In genomic region chr11:126101930-126102283, GRCh38 we compare ENCODE assay signal across 22 cellular contexts. TPM values are rescaled to one million over a fixed set of nuclear protein-coding genes. Genes with fewer than 3 reads are reported as not detected.
DNase-seq lines count a peak whose midpoint lies in the region; ATAC-seq, FAIRE-seq and TF ChIP-seq lines count a peak whose summit lies in the region.
"Had no signal": no experiment of that assay in that cellular context is flagged by ENCODE, and none has a peak within 500 bp of the region (broad histone marks: within the 10 kb centered on the region; RNA-seq: fewer than 3 reads in every experiment).

No MANE protein-coding gene starts in this region.

- no peak for ATAC-seq in HepG2
- ATAC-seq in right lobe of liver, result no peak
- ATAC-seq in natural killer cell treated with Interleukin-12 subunit alpha and Interleukin-12 subunit beta and Interleukin-15 and Interleukin-18, amount 100 ng/mL, for 72 hours, result no peak
- ATAC-seq: activated naive CD8-positive, alpha-beta T cell treated with anti-CD3 and anti-CD28 coated beads, Interleukin-2, amount 50 U/mL, for 24 hours; activated T-cell treated with anti-CD3 and anti-CD28 coated beads, Interleukin-2, amount 50 U/mL, for 72 hours; esophagus mucosa; stimulated activated memory B cell treated with anti-CD40 and anti-IgM and Interleukin-4, amounts not matched to agents 10 μg/mL and 1 μg/mL and 100 μg/mL, for 72 hours had no signal

- CTCF ChIA-PET in HepG2 (lab: Yijun Ruan, JAX; ENCODE audit: low intra/inter-chr PET ratio, low total read pairs), result no interaction called here

- TF ChIP-seq RAD21 in HepG2 (CRISPR knock-in tag; IDR thresholded peaks at IDR 0.05), result no peak

- H3K9me3 ChIP-seq in HepG2 (ENCODE audit: low read length) (no peaks in the 10 kb centered on the region), right lobe of liver (no peaks in the 10 kb centered on the region), parathyroid adenoma (ENCODE audit: control insufficient read depth, low read length) (no peaks in the 10 kb centered on the region)
- H3K9me3 ChIP-seq: heart left ventricle, mucosa of descending colon, SK-N-SH had no signal

- H3K4me2 ChIP-seq in HepG2 (ENCODE audit: low read depth, low read length), result 0 out of 2 replicates have a peak overlapping the region, but pooled peaks have one; percentile 54
- no peak overlapping the region for H3K4me2 ChIP-seq in parathyroid adenoma (ENCODE audit: low read length)
- H3K4me2 ChIP-seq: SK-N-SH had no signal

- no peak overlapping the region for H3K9ac ChIP-seq in HepG2 (ENCODE audit: insufficient read depth, low read depth, low read length)
- no peak overlapping the region for H3K9ac ChIP-seq in parathyroid adenoma
- H3K9ac ChIP-seq: SK-N-SH had no signal

- TF ChIP-seq EP300 in HepG2 (IDR thresholded peaks at IDR 0.05; ENCODE audit: low read depth in 2 of 2, low read length in 2 of 2), result no peak
- TF ChIP-seq EP300 in HepG2 (CRISPR knock-in tag; IDR thresholded peaks at IDR 0.05; ENCODE audit: borderline replicate concordance), result no peak

- no peaks in the 10 kb centered on the region for H3K36me3 Mint-ChIP-seq in mesothelial cell of epicardium
- no peaks in the 10 kb centered on the region for H3K36me3 Mint-ChIP-seq in natural killer cell treated with Interleukin-12 subunit alpha and Interleukin-12 subunit beta and Interleukin-15 and Interleukin-18, amount 100 ng/mL, for 72 hours
- H3K36me3 Mint-ChIP-seq in CD14-positive monocyte, result no peaks in the 10 kb centered on the region
- H3K36me3 Mint-ChIP-seq: CD4-positive, CD25-positive, alpha-beta regulatory T cell; stimulated activated memory B cell treated with anti-CD40 and anti-IgM and Interleukin-4, amounts not matched to agents 10 μg/mL and 1 μg/mL and 100 μg/mL, for 72 hours had no signal

- no peak overlapping the region for H3K4me3 Mint-ChIP-seq in mesothelial cell of epicardium
- no peak overlapping the region for H3K4me3 Mint-ChIP-seq in natural killer cell treated with Interleukin-12 subunit alpha and Interleukin-12 subunit beta and Interleukin-15 and Interleukin-18, amount 100 ng/mL, for 72 hours
- no peak overlapping the region for H3K4me3 Mint-ChIP-seq in CD14-positive monocyte
- H3K4me3 Mint-ChIP-seq: activated naive CD8-positive, alpha-beta T cell treated with anti-CD3 and anti-CD28 coated beads, Interleukin-2, amount 50 U/mL, for 24 hours; activated T-cell treated with anti-CD3 and anti-CD28 coated beads, Interleukin-2, amount 50 U/mL, for 72 hours; CD4-positive, CD25-positive, alpha-beta regulatory T cell; dendritic cell treated with granulocyte-macrophage colony-stimulating factor and Interleukin-4, amounts not matched to agents 40 ng/mL and 50 ng/mL, for 4 days; stimulated activated memory B cell treated with anti-CD40 and anti-IgM and Interleukin-4, amounts not matched to agents 10 μg/mL and 1 μg/mL and 100 μg/mL, for 72 hours had no signal

- TF ChIP-seq POLR2A in HepG2 (IDR thresholded peaks at IDR 0.05; ENCODE audit: insufficient read depth in 1 of 2, low read depth in 2 of 2, low read length in 2 of 2), result no peak
- no peak for TF ChIP-seq POLR2A in right lobe of liver (IDR thresholded peaks at IDR 0.05)

- DNase-seq in HepG2 (ENCODE audit: low spot score), result no peak
- DNase-seq in right lobe of liver, result no peak
- no peak for DNase-seq in mesothelial cell of epicardium (ENCODE audit: low spot score in 2 of 2, unreplicated experiment in 2 of 2)
- DNase-seq in head of caudate nucleus, result no peak
- DNase-seq in natural killer cell treated with Interleukin-12 subunit alpha and Interleukin-12 subunit beta and Interleukin-15 and Interleukin-18, amount 100 ng/mL, for 72 hours (ENCODE audit: low spot score), result no peak
- no peak for DNase-seq in NCI-H1436 treated with DMSO at 0.1 percent for 48 hours (lab: John Stamatoyannopoulos, UW)
- DNase-seq in CD14-positive monocyte (ENCODE audit: low spot score), result no peak
- DNase-seq: activated CD4-positive, alpha-beta T cell treated with anti-CD3 and anti-CD28 coated beads, Interleukin-2, amount 50 U/mL, for 48 hours; activated naive CD8-positive, alpha-beta T cell treated with anti-CD3 and anti-CD28 coated beads, Interleukin-2, amount 50 U/mL, for 24 hours; activated T-cell treated with anti-CD3 and anti-CD28 coated beads, Interleukin-2, amount 50 U/mL, for 72 hours; CD4-positive, CD25-positive, alpha-beta regulatory T cell; NCI-H524 treated with DMSO at 0.1 percent for 48 hours had no signal

- H3K4me1 Mint-ChIP-seq in mesothelial cell of epicardium, result peaks cover 82% of the 10 kb centered on the region
- H3K4me1 Mint-ChIP-seq in natural killer cell treated with Interleukin-12 subunit alpha and Interleukin-12 subunit beta and Interleukin-15 and Interleukin-18, amount 100 ng/mL, for 72 hours (ENCODE audit: low read depth in 2 of 2), result no peaks in the 10 kb centered on the region
- H3K4me1 Mint-ChIP-seq in CD14-positive monocyte, result peaks cover 15% of the 10 kb centered on the region
- H3K4me1 Mint-ChIP-seq: activated naive CD8-positive, alpha-beta T cell treated with anti-CD3 and anti-CD28 coated beads, Interleukin-2, amount 50 U/mL, for 24 hours; CD4-positive, CD25-positive, alpha-beta regulatory T cell; stimulated activated memory B cell treated with anti-CD40 and anti-IgM and Interleukin-4, amounts not matched to agents 10 μg/mL and 1 μg/mL and 100 μg/mL, for 72 hours had no signal

- peaks cover 91% of the 10 kb centered on the region for H3K4me1 ChIP-seq in HepG2 (ENCODE audit: insufficient read depth, low read length)
- peaks cover 0 to 7% (median 5%) of the 10 kb centered on the region in 4 donors for H3K4me1 ChIP-seq in right lobe of liver
- peaks cover 6% of the 10 kb centered on the region for H3K4me1 ChIP-seq in parathyroid adenoma

- H3K79me2 ChIP-seq in HepG2 (ENCODE audit: insufficient read depth, low read length), result no peaks in the 10 kb centered on the region
- H3K79me2 ChIP-seq in parathyroid adenoma, result no peaks in the 10 kb centered on the region

- 70% methylated on average over 5 of the region's 5 CpGs for WGBS in HepG2 (ENCODE audit: low lambda C conversion rate)
- 69% methylated on average over 4 of the region's 5 CpGs for WGBS in right lobe of liver (ENCODE audit: insufficient coverage, low coverage, low lambda C conversion rate, missing lambda C conversion rate)

- H3K36me3 ChIP-seq in HepG2 (replicated peaks in 1 of 2; ENCODE audit: control insufficient read depth in 1 of 2, insufficient read depth in 2 of 2, low read length in 2 of 2) (no peaks in the 10 kb centered on the region), right lobe of liver (no peaks in the 10 kb centered on the region), parathyroid adenoma (ENCODE audit: control insufficient read depth, insufficient read depth, low read length) (no peaks in the 10 kb centered on the region)
- H3K36me3 ChIP-seq: heart left ventricle had no signal

- intact Hi-C loops in HepG2 (cut with micrococcal nuclease; ENCODE audit: unreplicated experiment) (no loop called here), right lobe of liver (cut with DNase I) (no loop called here), head of caudate nucleus (cut with DNase I) (no loop called here), CD14-positive monocyte (cut with micrococcal nuclease) (no loop called here)

- no peak overlapping the region for H3K27ac ChIP-seq in HepG2 (ENCODE audit: extremely low read length, insufficient read depth, low read length)
- H3K27ac ChIP-seq in right lobe of liver, result no peak overlapping the region
- no peak overlapping the region for H3K27ac ChIP-seq in parathyroid adenoma

- no peaks in the 10 kb centered on the region for H4K20me1 ChIP-seq in HepG2 (ENCODE audit: insufficient read depth, low read length)

- H3K27me3 ChIP-seq in HepG2 (ENCODE audit: control insufficient read depth in 1 of 2, insufficient read depth in 2 of 2, low read length in 2 of 2) (peaks cover 3 to 9% of the 10 kb centered on the region in 2 experiments; a peak in 2 of 5 replicates), right lobe of liver (no peaks in the 10 kb centered on the region), parathyroid adenoma (ENCODE audit: control insufficient read depth, insufficient read depth, low read length) (no peaks in the 10 kb centered on the region)
- H3K27me3 ChIP-seq: heart left ventricle had no signal

- POLR2A ChIA-PET in HepG2 (lab: Yijun Ruan, JAX), result interaction anchor here (1.8 to 4.2 kb wide), 2 partner anchors 12 to 13 kb away, joined by 9 to 26 read pairs; no protein-coding TSS in a partner anchor

- H3K27ac Mint-ChIP-seq in mesothelial cell of epicardium (peak overlapping the region; percentile 88), CD14-positive monocyte (no peak overlapping the region)
- no peak overlapping the region for H3K27ac Mint-ChIP-seq in natural killer cell treated with Interleukin-12 subunit alpha and Interleukin-12 subunit beta and Interleukin-15 and Interleukin-18, amount 100 ng/mL, for 72 hours
- H3K27ac Mint-ChIP-seq: activated naive CD8-positive, alpha-beta T cell treated with anti-CD3 and anti-CD28 coated beads, Interleukin-2, amount 50 U/mL, for 24 hours; activated T-cell treated with anti-CD3 and anti-CD28 coated beads, Interleukin-2, amount 50 U/mL, for 72 hours; CD4-positive, CD25-positive, alpha-beta regulatory T cell; dendritic cell treated with granulocyte-macrophage colony-stimulating factor and Interleukin-4, amounts not matched to agents 40 ng/mL and 50 ng/mL, for 4 days; stimulated activated memory B cell treated with anti-CD40 and anti-IgM and Interleukin-4, amounts not matched to agents 10 μg/mL and 1 μg/mL and 100 μg/mL, for 72 hours had no signal

- H3K4me3 ChIP-seq in HepG2 (replicated peaks in 1 of 3; ENCODE audit: insufficient read depth in 1 of 3, low read depth in 2 of 3, low read length in 3 of 3) (no peak overlapping the region), right lobe of liver (no peak overlapping the region), parathyroid adenoma (ENCODE audit: low read depth, low read length) (no peak overlapping the region)
- H3K4me3 ChIP-seq: heart left ventricle, K562, lung, mucosa of descending colon had no signal

- FAIRE-seq in HepG2 (lab: Jason Lieb, UNC), result no peak
- FAIRE-seq: D721Med had no signal

- H3K9me3 Mint-ChIP-seq in mesothelial cell of epicardium (no peaks in the 10 kb centered on the region), CD14-positive monocyte (peaks cover 0 to 2% (median 0%) of the 10 kb centered on the region in 7 donors)
- H3K9me3 Mint-ChIP-seq in natural killer cell treated with Interleukin-12 subunit alpha and Interleukin-12 subunit beta and Interleukin-15 and Interleukin-18, amount 100 ng/mL, for 72 hours, result no peaks in the 10 kb centered on the region
- H3K9me3 Mint-ChIP-seq: activated naive CD8-positive, alpha-beta T cell treated with anti-CD3 and anti-CD28 coated beads, Interleukin-2, amount 50 U/mL, for 24 hours; activated T-cell treated with anti-CD3 and anti-CD28 coated beads, Interleukin-2, amount 50 U/mL, for 72 hours; dendritic cell treated with granulocyte-macrophage colony-stimulating factor and Interleukin-4, amounts not matched to agents 40 ng/mL and 50 ng/mL, for 4 days; stimulated activated memory B cell treated with anti-CD40 and anti-IgM and Interleukin-4, amounts not matched to agents 10 μg/mL and 1 μg/mL and 100 μg/mL, for 72 hours had no signal

- H2AFZ ChIP-seq in HepG2 (ENCODE audit: low read length) (peak overlapping the region; percentile 17), parathyroid adenoma (peak overlapping the region; percentile 79)

- TF ChIP-seq CTCF in HepG2 (CRISPR knock-in tag; IDR thresholded peaks at IDR 0.05) (no peak), right lobe of liver (IDR thresholded peaks at IDR 0.05) (no peak), mesothelial cell of epicardium (IDR thresholded peaks at IDR 0.05; ENCODE audit: unreplicated experiment) (no peak), parathyroid adenoma (IDR thresholded peaks at IDR 0.05) (no peak), CD14-positive monocyte (IDR thresholded peaks at IDR 0.05) (no peak)

- in situ Hi-C loops in HepG2 (cut with HindIII; ENCODE audit: extremely low pct_ligation_motif_present, low pct_unique_long_range_greater_than_20kb), result no loop called here

- no TSS peak for BruUV-seq in HepG2 (replicated peaks; lab: Mats Ljungman, UMichigan)

- H3K27me3 Mint-ChIP-seq in mesothelial cell of epicardium (ENCODE audit: low read depth) (no peaks in the 10 kb centered on the region), CD14-positive monocyte (ENCODE audit: low read depth in 3 of 3) (peaks cover 3 to 7% (median 4%) of the 10 kb centered on the region in 3 donors)
- peaks cover 5 to 13% of the 10 kb centered on the region in 2 donors for H3K27me3 Mint-ChIP-seq in natural killer cell treated with Interleukin-12 subunit alpha and Interleukin-12 subunit beta and Interleukin-15 and Interleukin-18, amount 100 ng/mL, for 72 hours
- H3K27me3 Mint-ChIP-seq: activated naive CD8-positive, alpha-beta T cell treated with anti-CD3 and anti-CD28 coated beads, Interleukin-2, amount 50 U/mL, for 24 hours; CD4-positive, CD25-positive, alpha-beta regulatory T cell; dendritic cell treated with granulocyte-macrophage colony-stimulating factor and Interleukin-4, amounts not matched to agents 40 ng/mL and 50 ng/mL, for 4 days had no signal

RNA-seq across cellular contexts. Expression of gene CDON, which starts 39.2 kb away (rescaled TPM):
- total RNA-seq in HepG2 (2016; rRNA removed; fragmentation: Illumina TruSeq; extraction: Trizol) (8.4 and 12.8 TPM in 2 replicates), right lobe of liver (1 to 10 TPM; 1.8 to 4.1 (median 3.3) TPM), mesothelial cell of epicardium (159 to 180 TPM (median 165 TPM) in 3 replicates)
- total RNA-seq in HepG2 (2016; cell fraction: cytosol; rRNA removed; fragmentation: Illumina TruSeq; extraction: Trizol; ENCODE audit: low read depth), result 5.5 and 5.6 TPM in 2 replicates
- 7.2 and 12.2 TPM in 2 replicates for total RNA-seq in HepG2 (2016; cell fraction: insoluble cytoplasmic fraction; rRNA removed; fragmentation: Illumina TruSeq; extraction: Trizol)
- 8.7 and 10.6 TPM in 2 replicates for total RNA-seq in HepG2 (2016; cell fraction: membrane; rRNA removed; fragmentation: Illumina TruSeq; extraction: Trizol)
- total RNA-seq in HepG2 (2016; cell fraction: nucleus; rRNA removed; fragmentation: Illumina TruSeq; extraction: Trizol), result 19.7 and 22.7 TPM in 2 replicates
- polyA plus RNA-seq in HepG2 (2011; rRNA removed) (7.4 and 9.6 TPM in 2 replicates), CD14-positive monocyte (not detected)
- polyA plus RNA-seq in HepG2 (2011; cell fraction: cytosol; rRNA removed), result 5.5 and 6.9 TPM in 2 replicates
- 10.3 and 11.2 TPM in 2 replicates for polyA plus RNA-seq in HepG2 (2011; cell fraction: nucleus; rRNA removed)
- 9.3 and 10.1 TPM in 2 replicates for polyA plus RNA-seq in HepG2 (2012)
- polyA plus RNA-seq in HepG2 (2016; cell fraction: cytosol; fragmentation: Illumina TruSeq; extraction: Trizol; ENCODE audit: low read depth), result 0.72 and 1.7 TPM in 2 replicates
- polyA plus RNA-seq in HepG2 (2016; cell fraction: insoluble cytoplasmic fraction; fragmentation: Illumina TruSeq; extraction: Trizol; ENCODE audit: low read depth), result 3.3 and 4.5 TPM in 2 replicates
- 1.6 and 1.9 TPM in 2 replicates for polyA plus RNA-seq in HepG2 (2016; cell fraction: membrane; fragmentation: Illumina TruSeq; extraction: Trizol; ENCODE audit: low read depth)
- 15.3 and 16.2 TPM in 2 replicates for polyA plus RNA-seq in HepG2 (2016; cell fraction: nucleus; fragmentation: Illumina TruSeq; extraction: Trizol; ENCODE audit: insufficient read depth, low read depth)
- 12.8 and 28.4 TPM in 2 replicates for polyA minus RNA-seq in HepG2 (2011; rRNA and poly(A)+ RNA removed; ENCODE audit: low replicate concordance)
- 14.0 and 17.1 TPM in 2 replicates for polyA minus RNA-seq in HepG2 (2011; cell fraction: cytosol; rRNA and poly(A)+ RNA removed)
- polyA minus RNA-seq in HepG2 (2011; cell fraction: nucleus; rRNA and poly(A)+ RNA removed), result 27.6 and 31.0 TPM in 2 replicates
- total RNA-seq in natural killer cell treated with Interleukin-12 subunit alpha and Interleukin-12 subunit beta and Interleukin-15 and Interleukin-18, amount 100 ng/mL, for 72 hours, result 1 to 10 TPM in 1 of 2 donors, under 1 TPM in 1; 0.59 to 2.1 TPM
